Comparison of ENCODE assay signal across 1 cellular context in the genomic region with DNA sequence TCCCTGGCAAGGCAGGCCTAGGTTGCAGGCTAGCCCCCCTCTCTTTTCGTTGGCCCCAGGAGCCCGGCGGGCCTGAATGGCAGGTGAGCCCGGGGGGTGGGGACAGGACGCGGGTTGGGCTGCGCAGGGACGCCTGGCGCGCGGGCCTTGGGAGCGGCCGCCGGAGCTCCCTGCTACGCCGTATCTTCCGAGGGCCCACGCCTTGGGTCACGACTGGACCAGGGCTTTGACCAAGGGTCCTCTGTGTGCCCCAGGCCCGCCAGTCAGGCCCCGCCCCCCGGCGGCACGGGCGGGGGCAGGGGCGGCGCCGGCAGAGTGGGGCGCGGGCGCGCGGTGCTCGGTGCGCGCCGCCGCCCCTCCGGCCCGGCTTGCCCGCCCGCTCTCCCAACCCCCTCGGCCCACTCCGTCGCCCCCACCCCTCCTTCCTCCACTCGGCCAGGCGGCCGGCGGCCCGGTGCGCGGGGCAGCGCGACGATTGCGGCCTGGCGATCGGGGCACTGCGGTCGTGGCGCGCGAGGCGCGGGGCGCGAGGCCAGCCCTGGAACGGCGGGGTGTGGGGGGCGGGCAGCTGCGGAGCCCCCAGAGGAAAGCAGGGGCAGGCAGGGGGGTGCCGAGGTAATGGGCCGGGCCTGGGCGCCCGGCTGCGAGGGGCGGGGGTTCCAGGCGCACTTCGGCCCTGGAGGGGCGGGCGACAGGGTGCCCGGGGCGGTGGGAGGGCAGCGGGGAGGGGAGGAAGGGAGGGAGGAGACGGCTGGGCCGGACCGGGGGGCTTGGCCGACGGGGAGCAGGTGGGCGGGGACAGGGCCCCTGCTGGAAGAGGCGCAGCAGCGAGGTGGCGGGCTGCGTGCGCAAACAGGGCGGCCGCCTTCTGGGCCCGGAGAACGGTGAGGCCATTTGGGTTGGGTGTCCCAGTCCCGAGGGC.
TF ChIP-seq lines count a peak whose summit lies in the region.

A gene (plus strand): TSS at position 798 of the 922 bp plus-strand sequence. CDS start 3,357 bp downstream, outside the sequence.

TF ChIP-seq in H1, 55 proteins besides CTCF, POLR2A, EP300 and RAD21:
- TF ChIP-seq NANOG (IDR thresholded peaks at IDR 0.05; ENCODE audit: insufficient read depth, low read depth, low read length, poor library complexity, severe bottlenecking) (no peak), TAF7 (optimal IDR thresholded peaks at IDR 0.05; ENCODE audit: borderline replicate concordance, low read depth, low read length) (no peak), KDM4A (IDR thresholded peaks at IDR 0.05; ENCODE audit: low read depth, low read length, severe bottlenecking) (peak; percentile 29)
